1 cellular context compared by ENCODE assay signal in genomic region chr9:4475301-4475700, GRCh38.
TF ChIP-seq lines count a peak whose summit lies in the region.

No MANE protein-coding gene starts in this region.

TF ChIP-seq in IMR-90, 13 proteins besides CTCF, POLR2A, EP300 and RAD21:
- no peak for TF ChIP-seq RFX5 (IDR thresholded peaks at IDR 0.05; ENCODE audit: low read depth, low read length)
- TF ChIP-seq FOS (IDR thresholded peaks at IDR 0.05; ENCODE audit: low read depth, low read length), result no peak
- TF ChIP-seq MAZ (IDR thresholded peaks at IDR 0.05; ENCODE audit: borderline replicate concordance, low read depth, low read length), result no peak
- no peak for TF ChIP-seq USF2 (IDR thresholded peaks at IDR 0.05; ENCODE audit: low read depth, low read length)
- TF ChIP-seq BHLHE40 (IDR thresholded peaks at IDR 0.05; ENCODE audit: low read depth, low read length), result no peak
- no peak for TF ChIP-seq NFE2L2 (IDR thresholded peaks at IDR 0.05; ENCODE audit: low read depth, low read length)
